ENCODE assay signal across 18 cellular contexts in the genomic region with DNA sequence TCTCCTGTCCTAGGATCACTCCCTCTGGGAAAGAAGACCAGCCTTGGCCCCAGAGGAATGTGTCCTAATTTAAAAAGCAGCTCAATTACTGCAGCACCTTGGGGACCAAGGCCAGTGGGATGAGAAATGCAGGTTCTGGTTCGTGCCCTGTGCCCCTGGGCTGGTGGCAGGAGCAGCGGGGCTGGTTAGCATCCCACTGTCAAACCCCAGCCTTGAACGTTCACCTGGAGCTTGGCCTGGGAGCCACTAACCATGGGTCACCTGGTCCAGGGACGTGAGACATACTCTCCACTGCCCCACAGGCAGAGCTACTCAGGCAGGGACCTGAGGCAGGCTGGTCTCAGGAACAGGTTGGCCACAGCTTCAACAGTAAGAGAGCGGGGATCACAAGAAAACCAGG. TPM values are rescaled to one million over a fixed set of nuclear protein-coding genes. Genes with fewer than 3 reads are reported as not detected.
DNase-seq lines count a peak whose midpoint lies in the region; ATAC-seq, FAIRE-seq and TF ChIP-seq lines count a peak whose summit lies in the region.
"Had no signal": no experiment of that assay in that cellular context is flagged by ENCODE, and none has a peak within 500 bp of the region (broad histone marks: within the 10 kb centered on the region; RNA-seq: fewer than 3 reads in every experiment).

No MANE protein-coding gene starts in this region.

- H3K27ac ChIP-seq in CD4-positive, alpha-beta T cell (ENCODE audit: low read depth, low read length), result no peak overlapping the region
- no peak overlapping the region for H3K27ac ChIP-seq in HCT116 (ENCODE audit: low read depth, low read length)
- H3K27ac ChIP-seq in K562 (ENCODE audit: extremely low read depth, low read depth, low read length), result no peak overlapping the region
- peak overlapping the region; percentile 83 to 86 (median 86) for H3K27ac ChIP-seq in gastrocnemius medialis
- H3K27ac ChIP-seq: breast epithelium, epithelial cell of prostate, GM23248, neutrophil had no signal

- TF ChIP-seq CTCF in CD4-positive, alpha-beta T cell (IDR thresholded peaks at IDR 0.05), result no peak
- no peak for TF ChIP-seq CTCF in HCT116 (IDR thresholded peaks at IDR 0.05 in 2 of 3, conservative IDR thresholded peaks at IDR 0.05 in 1 of 3; ENCODE audit: borderline replicate concordance in 1 of 3, insufficient read depth in 1 of 3, low read depth in 2 of 3, low read length in 2 of 3)
- no peak for TF ChIP-seq CTCF in K562 (IDR thresholded peaks at IDR 0.05 in 2 of 3, conservative IDR thresholded peaks at IDR 0.05 in 1 of 3; ENCODE audit: insufficient read depth in 2 of 3, low read depth in 1 of 3, low read length in 3 of 3)
- TF ChIP-seq CTCF in gastrocnemius medialis (IDR thresholded peaks at IDR 0.05 in 4 of 5, conservative IDR thresholded peaks at IDR 0.05 in 1 of 5), result no peak

- H3K4me3 ChIP-seq in HCT116 (replicated peaks in 1 of 2; ENCODE audit: low read depth in 1 of 2, low read length in 2 of 2) (no peak overlapping the region), K562 (no peak overlapping the region), gastrocnemius medialis (no peak overlapping the region)
- H3K4me3 ChIP-seq: breast epithelium, GM23248 had no signal

- H3K79me2 ChIP-seq in HCT116 (ENCODE audit: insufficient read depth, low read length), result no peaks in the 10 kb centered on the region
- H3K79me2 ChIP-seq in K562 (ENCODE audit: control insufficient read depth, insufficient read depth, low read length), result no peaks in the 10 kb centered on the region

- no TSS peak for BruUV-seq in HCT116 (replicated peaks; lab: Mats Ljungman, UMichigan)
- no TSS peak for BruUV-seq in K562 (replicated peaks; lab: Mats Ljungman, UMichigan)

- peak overlapping the region; percentile 16 for H2AFZ ChIP-seq in HCT116 (ENCODE audit: low read depth, low read length, poor library complexity, severe bottlenecking)
- H2AFZ ChIP-seq in K562 (ENCODE audit: low read depth, low read length), result peak overlapping the region; percentile 65
- H2AFZ ChIP-seq: GM23248 had no signal

- RAD21 ChIA-PET in HCT116 (lab: Charles Lee; ENCODE audit: low non-redundant PET in 1 of 2, low total read pairs in 2 of 2, uncharacterized antibody in 2 of 2, unreplicated experiment in 2 of 2), result interaction anchor here (0.6 to 1.7 kb wide), 7 partner anchors 58 to 420 kb away, joined by 3 to 21 read pairs (median 3); no protein-coding TSS in a partner anchor

- H3K4me3 Mint-ChIP-seq in CD4-positive, alpha-beta T cell, result peak overlapping the region; percentile 30
- H3K4me3 Mint-ChIP-seq: activated naive CD8-positive, alpha-beta T cell treated with anti-CD3 and anti-CD28 coated beads for 36 hours had no signal

- 41% methylated on average over 5 of the region's 5 CpGs for WGBS in K562 (ENCODE audit: insufficient coverage, low coverage, missing lambda C conversion rate)

- DNase-seq in CD4-positive, alpha-beta T cell, result no peak
- DNase-seq in HCT116 (ENCODE audit: low read depth, low spot score), result no peak
- DNase-seq in K562 (ENCODE audit: extremely low read depth in 1 of 4, low spot score in 3 of 4), result no peak
- DNase-seq in gastrocnemius medialis, result no peak
- DNase-seq in ureter (ENCODE audit: low spot score), result no peak
- DNase-seq in NCI-H1092 (lab: John Stamatoyannopoulos, UW), result no peak
- DNase-seq: DMS 273 treated with DMSO at 0.1 percent for 48 hours had no signal

- intact Hi-C loops in CD4-positive, alpha-beta T cell (cut with DNase I, micrococcal nuclease), result loop anchor here in 1 of 2 experiments (5.0 kb wide), 1 partner anchor 408 kb away; no protein-coding TSS in a partner anchor
- intact Hi-C loops in HCT116 (cut with micrococcal nuclease) (loop anchor here (5.0 kb wide), 1 partner anchor 408 kb away; no protein-coding TSS in a partner anchor), K562 (cut with micrococcal nuclease) (loop anchor here (1.0 to 2.0 kb wide), 2 partner anchors 20 to 141 kb away; no protein-coding TSS in a partner anchor), gastrocnemius medialis (cut with DNase I; ENCODE audit: low total_unique reads) (loop anchor here (1.0 kb wide), 1 partner anchor 69 kb away; no protein-coding TSS in a partner anchor)

- no peaks in the 10 kb centered on the region for H3K9me2 ChIP-seq in HCT116 (ENCODE audit: insufficient read depth)

- H3K36me3 ChIP-seq in HCT116 (ENCODE audit: control insufficient read depth in 1 of 2, insufficient read depth in 2 of 2, low read length in 2 of 2) (no peaks in the 10 kb centered on the region), K562 (ENCODE audit: control insufficient read depth, insufficient read depth, low read length) (no peaks in the 10 kb centered on the region), gastrocnemius medialis (no peaks in the 10 kb centered on the region)
- H3K36me3 ChIP-seq: breast epithelium, neutrophil had no signal

- H3K9me3 ChIP-seq in CD4-positive, alpha-beta T cell (ENCODE audit: control insufficient read depth, low read length), result no peaks in the 10 kb centered on the region
- no peaks in the 10 kb centered on the region for H3K9me3 ChIP-seq in HCT116 (ENCODE audit: control insufficient read depth in 1 of 2, insufficient read depth in 1 of 2, low read depth in 1 of 2, low read length in 2 of 2)
- H3K9me3 ChIP-seq in K562 (replicated peaks; ENCODE audit: control insufficient read depth, insufficient read depth, low read depth, low read length), result no peaks in the 10 kb centered on the region
- no peaks in the 10 kb centered on the region for H3K9me3 ChIP-seq in gastrocnemius medialis
- H3K9me3 ChIP-seq: breast epithelium, neutrophil had no signal

- peak overlapping the region; percentile 62 for H3K27ac Mint-ChIP-seq in CD4-positive, alpha-beta T cell
- H3K27ac Mint-ChIP-seq: activated CD8-positive, alpha-beta T cell treated with anti-CD3 and anti-CD28 coated beads for 36 hours; activated naive CD8-positive, alpha-beta T cell treated with anti-CD3 and anti-CD28 coated beads for 36 hours had no signal

- TF ChIP-seq RAD21 in HCT116 (IDR thresholded peaks at IDR 0.05; ENCODE audit: low read depth) (no peak), K562 (CRISPR knock-in tag; conservative IDR thresholded peaks at IDR 0.05 in 1 of 2, IDR thresholded peaks at IDR 0.05 in 1 of 2) (no peak)

- CTCF ChIA-PET in CD4-positive, alpha-beta T cell (lab: Charles Lee), result interaction anchor here (0.8 to 6.5 kb wide), 27 partner anchors 9 to 648 kb away, joined by 3 to 243 read pairs (median 9); a partner anchor contains a TSS
- CTCF ChIA-PET in HCT116 (lab: Charles Lee), result interaction anchor here (1.0 to 3.4 kb wide), 19 partner anchors 9 to 175 kb away, joined by 3 to 144 read pairs (median 6); a partner anchor contains a TSS
- CTCF ChIA-PET in K562 (lab: Yijun Ruan, JAX; ENCODE audit: low intra/inter-chr PET ratio), result interaction anchor here (0.5 to 7.1 kb wide), 10 partner anchors 20 to 229 kb away, joined by 3 to 177 read pairs (median 3); no protein-coding TSS in a partner anchor

- H3K4me2 ChIP-seq in HCT116 (ENCODE audit: low read length) (peak overlapping the region; percentile 57), K562 (ENCODE audit: insufficient read depth, low read length) (peak overlapping the region; percentile 50; the same call in 1 of the 2 replicates)

- H3K4me1 Mint-ChIP-seq in CD4-positive, alpha-beta T cell (ENCODE audit: low read depth), result peaks cover 19% of the 10 kb centered on the region

- no peaks in the 10 kb centered on the region for H3K9me3 Mint-ChIP-seq in CD4-positive, alpha-beta T cell
- H3K9me3 Mint-ChIP-seq: activated CD8-positive, alpha-beta T cell treated with anti-CD3 and anti-CD28 coated beads for 36 hours; activated naive CD8-positive, alpha-beta T cell treated with anti-CD3 and anti-CD28 coated beads for 36 hours had no signal

- no peaks in the 10 kb centered on the region for H4K20me1 ChIP-seq in HCT116 (ENCODE audit: insufficient read depth)
- 0 out of 2 replicates have a peak, but pooled peaks cover 3% of the 10 kb centered on the region for H4K20me1 ChIP-seq in K562 (replicated peaks; ENCODE audit: control insufficient read depth, insufficient read depth, low read length)

- peaks cover 2% of the 10 kb centered on the region for H3K9me1 ChIP-seq in K562 (ENCODE audit: control insufficient read depth, insufficient read depth, low read length)

- no peak for TF ChIP-seq EP300 in K562 (IDR thresholded peaks at IDR 0.05; ENCODE audit: low read length)

- no peaks in the 10 kb centered on the region for H3K27me3 ChIP-seq in CD4-positive, alpha-beta T cell (ENCODE audit: control insufficient read depth, insufficient read depth, low read length)
- H3K27me3 ChIP-seq in HCT116 (ENCODE audit: insufficient read depth, low read length), result no peaks in the 10 kb centered on the region
- no peaks in the 10 kb centered on the region for H3K27me3 ChIP-seq in K562 (ENCODE audit: control insufficient read depth in 2 of 2, insufficient read depth in 2 of 2, low read length in 2 of 2)
- H3K27me3 ChIP-seq in gastrocnemius medialis, result no peaks in the 10 kb centered on the region
- H3K27me3 ChIP-seq: breast epithelium, neutrophil had no signal

- H3K27me3 Mint-ChIP-seq in CD4-positive, alpha-beta T cell, result no peaks in the 10 kb centered on the region
- H3K27me3 Mint-ChIP-seq: activated CD8-positive, alpha-beta T cell treated with anti-CD3 and anti-CD28 coated beads for 36 hours; activated naive CD8-positive, alpha-beta T cell treated with anti-CD3 and anti-CD28 coated beads for 36 hours had no signal

- H3K4me1 ChIP-seq in HCT116 (ENCODE audit: control insufficient read depth in 1 of 2, insufficient read depth in 2 of 2, low read length in 2 of 2) (peaks cover 0 to 10% of the 10 kb centered on the region in 2 experiments; a peak in 1 of 4 replicates), K562 (replicated peaks in 1 of 2; ENCODE audit: control insufficient read depth in 2 of 2, insufficient read depth in 2 of 2, low read length in 2 of 2) (peaks cover 31 to 41% of the 10 kb centered on the region in 2 experiments; a peak in 4 of 5 replicates), gastrocnemius medialis (peaks cover 34 to 35% of the 10 kb centered on the region in 2 donors)
- H3K4me1 ChIP-seq: breast epithelium had no signal

- no peak for TF ChIP-seq POLR2A in HCT116 (IDR thresholded peaks at IDR 0.05; ENCODE audit: borderline replicate concordance, extremely low read depth, insufficient read depth, insufficient read length)
- TF ChIP-seq POLR2A in K562 (conservative IDR thresholded peaks at IDR 0.05), result no peak
- TF ChIP-seq POLR2A in gastrocnemius medialis (IDR thresholded peaks at IDR 0.05), result no peak
- TF ChIP-seq POLR2A in GM18505 (IDR thresholded peaks at IDR 0.05; ENCODE audit: borderline replicate concordance, extremely low read depth, insufficient read depth, insufficient read length), result no peak

- POLR2A ChIA-PET in CD4-positive, alpha-beta T cell (lab: Charles Lee), result interaction anchor here (0.6 to 3.1 kb wide), 8 partner anchors 11 to 144 kb away, joined by 3 to 45 read pairs (median 6); no protein-coding TSS in a partner anchor
- POLR2A ChIA-PET in HCT116 (lab: Charles Lee) (interaction anchor here (1.3 to 1.7 kb wide), 3 partner anchors 11 to 140 kb away, joined by 3 to 10 read pairs (median 7); no protein-coding TSS in a partner anchor), K562 (lab: Yijun Ruan, JAX) (interaction anchor here (0.6 to 2.4 kb wide), 7 partner anchors 11 to 183 kb away, joined by 3 to 25 read pairs (median 3); no protein-coding TSS in a partner anchor)

- in situ Hi-C loops in K562 (cut with MboI) (loop anchor here (5.0 kb wide), 1 partner anchor 68 kb away; no protein-coding TSS in a partner anchor), gastrocnemius medialis (cut with MboI; ENCODE audit: low sequenced_read_pairs in 4 of 4) (loop anchor here in 3 of 4 donors (5.0 to 10.0 kb wide), 4 partner anchors 68 to 145 kb away; a partner anchor contains a TSS)

- no peak for ATAC-seq in CD4-positive, alpha-beta T cell (ENCODE audit: poor library complexity)
- ATAC-seq in HCT116 (no peak), K562 (0 out of 3 replicates have a peak, but pooled peaks have one; percentile 4), gastrocnemius medialis (no peak), HG03139 (IDR thresholded peaks at IDR 0.05; ENCODE audit: unreplicated experiment) (no peak), GM18505 (IDR thresholded peaks at IDR 0.05; ENCODE audit: unreplicated experiment) (no peak)

- no peaks in the 10 kb centered on the region for H3K36me3 Mint-ChIP-seq in CD4-positive, alpha-beta T cell (ENCODE audit: low read depth)
- H3K36me3 Mint-ChIP-seq: activated naive CD8-positive, alpha-beta T cell treated with anti-CD3 and anti-CD28 coated beads for 36 hours had no signal

- no peak for FAIRE-seq in K562 (lab: Jason Lieb, UNC)
- FAIRE-seq: frontal cortex had no signal

- no peak overlapping the region for H3K9ac ChIP-seq in HCT116 (ENCODE audit: low read length)
- H3K9ac ChIP-seq in K562 (ENCODE audit: insufficient read depth in 1 of 2, low read depth in 2 of 2, low read length in 2 of 2), result 0 out of 4 replicates have a peak overlapping the region, but pooled peaks of 1 of the 2 experiments have one; percentile 3
- H3K9ac ChIP-seq: GM23248 had no signal

RNA-seq across cellular contexts. Expression of a gene that starts 8.4 kb away (rescaled TPM):
- not detected for total RNA-seq in CD4-positive, alpha-beta T cell
- total RNA-seq in HCT116 (2021; ENCODE audit: unreplicated experiment) (not detected), K562 (2014; rRNA removed) (not detected in 2 replicates), K562 (2014; rRNA removed; fragmentation: Illumina TruSeq; extraction: Trizol) (not detected in 2 replicates), K562 (2015; rRNA removed; fragmentation: Illumina TruSeq; extraction: Trizol) (not detected in 2 replicates), K562 (2021) (not detected in 2 replicates), gastrocnemius medialis (not detected), ureter (not detected)
- polyA plus RNA-seq in HCT116 (2012), result not detected in 2 replicates
- not detected in 2 replicates for total RNA-seq in K562 (2011; cell fraction: chromatin; rRNA removed; ENCODE audit: low replicate concordance)
- not detected in 2 replicates for total RNA-seq in K562 (2011; cell fraction: nucleolus; rRNA removed)
- not detected in 2 replicates for total RNA-seq in K562 (2011; cell fraction: nucleoplasm; rRNA removed)
- polyA plus RNA-seq in K562 (2011; rRNA removed) (not detected in 2 replicates), K562 (2014; fragmentation: Illumina TruSeq; extraction: Trizol) (not detected in 2 replicates), K562 (2014; fragmentation: Nextera tagmentation; extraction: Ambion mirVana) (not detected), K562 (2014; rRNA removed) (not detected in 2 replicates)
- polyA plus RNA-seq in K562 (2011; cell fraction: cytosol; rRNA removed), result 0.04 TPM in 1 of 2 replicates, not detected in the other
- polyA plus RNA-seq in K562 (2011; cell fraction: nucleus; rRNA removed), result not detected in 2 replicates
- polyA plus RNA-seq in K562 (2012), result 0.08 TPM in 1 of 2 replicates, not detected in the other
- not detected in 2 replicates for polyA minus RNA-seq in K562 (2011; rRNA and poly(A)+ RNA removed)
- not detected in 2 replicates for polyA minus RNA-seq in K562 (2011; cell fraction: cytosol; rRNA and poly(A)+ RNA removed)
- not detected in 2 replicates for polyA minus RNA-seq in K562 (2011; cell fraction: nucleus; rRNA and poly(A)+ RNA removed)
- total RNA-seq: activated CD8-positive, alpha-beta T cell treated with anti-CD3 and anti-CD28 coated beads for 36 hours; activated naive CD8-positive, alpha-beta T cell treated with anti-CD3 and anti-CD28 coated beads for 36 hours; breast epithelium; dermis blood vessel endothelial cell; frontal cortex; GM23248; left colon had no signal
- polyA plus RNA-seq: GM23248 had no signal

RNA-seq across cellular contexts. Expression of a gene that starts 24.7 kb away (rescaled TPM):
- not detected for total RNA-seq in CD4-positive, alpha-beta T cell
- total RNA-seq in HCT116 (2021; ENCODE audit: unreplicated experiment) (not detected), K562 (2014; rRNA removed) (0.08 TPM in 1 of 2 replicates, not detected in the other), K562 (2014; rRNA removed; fragmentation: Illumina TruSeq; extraction: Trizol) (not detected in 2 replicates), K562 (2015; rRNA removed; fragmentation: Illumina TruSeq; extraction: Trizol) (0.08 TPM in 1 of 2 replicates, not detected in the other), K562 (2021) (0.07 and 0.13 TPM in 2 replicates), gastrocnemius medialis (1 to 10 TPM in 2 of 4 donors, under 1 TPM in 2; 0.62 to 5.1 (median 1.1) TPM), ureter (1.5 TPM)
- polyA plus RNA-seq in HCT116 (2012), result 0.03 TPM in 1 of 2 replicates, not detected in the other
- not detected in 2 replicates for total RNA-seq in K562 (2011; cell fraction: chromatin; rRNA removed; ENCODE audit: low replicate concordance)
- not detected in 2 replicates for total RNA-seq in K562 (2011; cell fraction: nucleolus; rRNA removed)
- total RNA-seq in K562 (2011; cell fraction: nucleoplasm; rRNA removed), result not detected in 2 replicates
- polyA plus RNA-seq in K562 (2011; rRNA removed) (not detected in 2 replicates), K562 (2014; fragmentation: Illumina TruSeq; extraction: Trizol) (not detected in 2 replicates), K562 (2014; fragmentation: Nextera tagmentation; extraction: Ambion mirVana) (not detected), K562 (2014; rRNA removed) (0.71 TPM in 1 of 2 replicates, not detected in the other)
- not detected in 2 replicates for polyA plus RNA-seq in K562 (2011; cell fraction: cytosol; rRNA removed)
- polyA plus RNA-seq in K562 (2011; cell fraction: nucleus; rRNA removed), result not detected in 2 replicates
- polyA plus RNA-seq in K562 (2012), result 0.53 TPM in 1 of 2 replicates, not detected in the other
- polyA minus RNA-seq in K562 (2011; rRNA and poly(A)+ RNA removed), result not detected in 2 replicates
- not detected in 2 replicates for polyA minus RNA-seq in K562 (2011; cell fraction: cytosol; rRNA and poly(A)+ RNA removed)
- polyA minus RNA-seq in K562 (2011; cell fraction: nucleus; rRNA and poly(A)+ RNA removed), result not detected in 2 replicates
- total RNA-seq: activated CD8-positive, alpha-beta T cell treated with anti-CD3 and anti-CD28 coated beads for 36 hours; activated naive CD8-positive, alpha-beta T cell treated with anti-CD3 and anti-CD28 coated beads for 36 hours; GM23248 had no signal
- polyA plus RNA-seq: GM23248 had no signal

Comparison
In these comparisons a context has a peak if more than half of its experiments do, and no peak if none do; other contexts are left out.
1. H3K27ac ChIP-seq: peak in gastrocnemius medialis (4 of 4); none in CD4-positive, alpha-beta T cell (single experiment), HCT116 (single experiment) and K562 (single experiment).